In the genomic region with DNA sequence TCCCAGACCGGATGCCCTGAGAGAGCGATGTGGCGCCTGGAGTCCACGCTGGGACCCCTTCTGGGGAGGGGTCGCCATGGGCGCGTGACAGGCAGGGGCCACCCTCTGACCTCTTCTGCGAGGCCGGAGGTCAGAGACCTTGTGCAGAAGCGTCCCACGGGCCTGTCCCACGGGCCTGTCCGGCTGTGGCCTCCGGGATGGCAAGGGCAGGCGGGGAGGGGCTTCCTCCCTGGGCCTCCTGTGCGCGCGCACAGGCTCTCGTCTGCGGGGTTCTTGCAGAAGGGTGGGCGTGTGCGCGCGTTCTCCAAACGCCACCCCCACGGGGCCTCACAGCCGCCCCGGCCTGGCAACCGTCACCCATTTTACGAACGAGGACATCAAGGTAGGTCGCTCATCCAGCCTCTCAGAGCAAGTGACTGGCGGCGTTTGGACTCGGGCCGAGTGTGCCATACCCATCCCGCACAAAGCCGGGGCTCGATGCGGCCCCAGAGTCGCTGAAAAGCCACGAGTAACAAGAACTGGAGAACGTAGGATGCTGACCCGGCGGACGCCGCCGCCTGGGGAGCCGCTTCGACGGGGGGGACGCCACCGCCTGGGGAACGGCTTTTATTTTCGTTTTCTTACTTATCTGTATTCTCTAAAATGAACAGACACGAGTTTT, we compare ENCODE assay signal across 8 cellular contexts. TPM values are rescaled to one million over a fixed set of nuclear protein-coding genes. Genes with fewer than 3 reads are reported as not detected.
DNase-seq lines count a peak whose midpoint lies in the region; ATAC-seq and TF ChIP-seq lines count a peak whose summit lies in the region.

No MANE protein-coding gene starts in this region.

- H3K9me3 Mint-ChIP-seq in WTC11: no peaks in the 10 kb centered on the region

- no peaks in the 10 kb centered on the region for H3K9me3 ChIP-seq in iPS-15b (ENCODE audit: control insufficient read depth, insufficient read depth, low read length)

- peaks cover 15% of the 10 kb centered on the region for H3K4me1 Mint-ChIP-seq in WTC11

- ATAC-seq in GM21723 (IDR thresholded peaks at IDR 0.05; ENCODE audit: unreplicated experiment) (peak; percentile 23), WTC11 (no peak), GM18498 (IDR thresholded peaks at IDR 0.05; ENCODE audit: unreplicated experiment) (no peak)

- CTCF ChIA-PET in WTC11 (lab: Charles Lee): interaction anchor here (1.6 to 1.7 kb wide), 3 partner anchors 15 to 109 kb away, joined by 6 to 9 read pairs (median 6); no protein-coding TSS in a partner anchor

- no peak overlapping the region for H3K27ac Mint-ChIP-seq in WTC11

- H3K27ac ChIP-seq in urinary bladder (ENCODE audit: low read depth): peak overlapping the region; percentile 47

- no peaks in the 10 kb centered on the region for H3K36me3 Mint-ChIP-seq in WTC11

- H3K4me1 ChIP-seq in iPS-15b (ENCODE audit: control insufficient read depth, insufficient read depth, low read length): no peaks in the 10 kb centered on the region
- H3K4me1 ChIP-seq in urinary bladder (ENCODE audit: insufficient read depth): peaks cover 2% of the 10 kb centered on the region

- H3K9ac ChIP-seq in iPS-15b (ENCODE audit: low read depth, low read length): no peak overlapping the region

- peak overlapping the region; percentile 45 for H3K4me3 Mint-ChIP-seq in WTC11

- peaks cover 2% of the 10 kb centered on the region for H3K36me3 ChIP-seq in iPS-15b (ENCODE audit: control insufficient read depth, insufficient read depth, low read length)
- no peaks in the 10 kb centered on the region for H3K36me3 ChIP-seq in urinary bladder (ENCODE audit: insufficient read depth)

- DNase-seq in D341Med (ENCODE audit: low spot score) (peak; percentile 37), WTC11 (ENCODE audit: low spot score) (no peak), Kasumi-1 (lab: John Stamatoyannopoulos, UW) (no peak), DMS114 treated with DMSO at 0.1 percent for 48 hours (lab: John Stamatoyannopoulos, UW; ENCODE audit: unreplicated experiment) (no peak)

- WGBS in urinary bladder: 26% methylated on average over 56 of the region's 56 CpGs

- peaks cover 45% of the 10 kb centered on the region for H3K27me3 ChIP-seq in iPS-15b (ENCODE audit: control insufficient read depth, insufficient read depth, low read length)

- no peak for TF ChIP-seq CTCF in WTC11 (IDR thresholded peaks at IDR 0.05)

- peaks cover 56% of the 10 kb centered on the region for H3K27me3 Mint-ChIP-seq in WTC11 (ENCODE audit: low read depth)

- H3K4me3 ChIP-seq in iPS-15b (ENCODE audit: low read depth, low read length) (peak overlapping the region; percentile 55), urinary bladder (ENCODE audit: low read depth, low read length) (peak overlapping the region; percentile 69)

- POLR2A ChIA-PET in WTC11 (lab: Charles Lee): no interaction called here

TF ChIP-seq in WTC11, 78 proteins besides CTCF, POLR2A, EP300 and RAD21:
- TF ChIP-seq, protein P1, sequence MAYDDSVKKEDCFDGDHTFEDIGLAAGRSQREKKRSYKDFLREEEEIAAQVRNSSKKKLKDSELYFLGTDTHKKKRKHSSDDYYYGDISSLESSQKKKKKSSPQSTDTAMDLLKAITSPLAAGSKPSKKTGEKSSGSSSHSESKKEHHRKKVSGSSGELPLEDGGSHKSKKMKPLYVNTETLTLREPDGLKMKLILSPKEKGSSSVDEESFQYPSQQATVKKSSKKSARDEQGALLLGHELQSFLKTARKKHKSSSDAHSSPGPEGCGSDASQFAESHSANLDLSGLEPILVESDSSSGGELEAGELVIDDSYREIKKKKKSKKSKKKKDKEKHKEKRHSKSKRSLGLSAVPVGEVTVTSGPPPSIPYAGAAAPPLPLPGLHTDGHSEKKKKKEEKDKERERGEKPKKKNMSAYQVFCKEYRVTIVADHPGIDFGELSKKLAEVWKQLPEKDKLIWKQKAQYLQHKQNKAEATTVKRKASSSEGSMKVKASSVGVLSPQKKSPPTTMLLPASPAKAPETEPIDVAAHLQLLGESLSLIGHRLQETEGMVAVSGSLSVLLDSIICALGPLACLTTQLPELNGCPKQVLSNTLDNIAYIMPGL (CRISPR knock-in tag; IDR thresholded peaks at IDR 0.05): no peak
- TF ChIP-seq ATF1 (CRISPR knock-in tag; IDR thresholded peaks at IDR 0.05) (no peak), ZNF396 (CRISPR knock-in tag; IDR thresholded peaks at IDR 0.05; ENCODE audit: borderline replicate concordance) (no peak), ZNF512 (CRISPR knock-in tag; IDR thresholded peaks at IDR 0.05; ENCODE audit: borderline replicate concordance) (no peak), ZNF416 (CRISPR knock-in tag; IDR thresholded peaks at IDR 0.05) (no peak), CBFB (CRISPR knock-in tag; IDR thresholded peaks at IDR 0.05; ENCODE audit: low read depth) (no peak), HMGA2 (CRISPR knock-in tag; IDR thresholded peaks at IDR 0.05) (no peak)
- TF ChIP-seq, protein P2, sequence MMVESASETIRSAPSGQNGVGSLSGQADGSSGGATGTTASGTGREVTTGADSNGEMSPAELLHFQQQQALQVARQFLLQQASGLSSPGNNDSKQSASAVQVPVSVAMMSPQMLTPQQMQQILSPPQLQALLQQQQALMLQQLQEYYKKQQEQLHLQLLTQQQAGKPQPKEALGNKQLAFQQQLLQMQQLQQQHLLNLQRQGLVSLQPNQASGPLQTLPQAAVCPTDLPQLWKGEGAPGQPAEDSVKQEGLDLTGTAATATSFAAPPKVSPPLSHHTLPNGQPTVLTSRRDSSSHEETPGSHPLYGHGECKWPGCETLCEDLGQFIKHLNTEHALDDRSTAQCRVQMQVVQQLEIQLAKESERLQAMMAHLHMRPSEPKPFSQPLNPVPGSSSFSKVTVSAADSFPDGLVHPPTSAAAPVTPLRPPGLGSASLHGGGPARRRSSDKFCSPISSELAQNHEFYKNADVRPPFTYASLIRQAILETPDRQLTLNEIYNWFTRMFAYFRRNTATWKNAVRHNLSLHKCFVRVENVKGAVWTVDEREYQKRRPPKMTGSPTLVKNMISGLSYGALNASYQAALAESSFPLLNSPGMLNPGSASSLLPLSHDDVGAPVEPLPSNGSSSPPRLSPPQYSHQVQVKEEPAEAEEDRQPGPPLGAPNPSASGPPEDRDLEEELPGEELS (CRISPR knock-in tag; IDR thresholded peaks at IDR 0.05): no peak
- TF ChIP-seq, protein P3, sequence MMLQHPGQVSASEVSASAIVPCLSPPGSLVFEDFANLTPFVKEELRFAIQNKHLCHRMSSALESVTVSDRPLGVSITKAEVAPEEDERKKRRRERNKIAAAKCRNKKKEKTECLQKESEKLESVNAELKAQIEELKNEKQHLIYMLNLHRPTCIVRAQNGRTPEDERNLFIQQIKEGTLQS (CRISPR knock-in tag; conservative IDR thresholded peaks at IDR 0.05): no peak

RNA-seq across cellular contexts. Expression of gene AHRR, which starts 0.9 kb away (rescaled TPM):
- total RNA-seq in WTC11 (2021): 4.5 to 9.7 TPM (median 7.0 TPM) in 3 replicates
- 6.7 TPM for total RNA-seq in urinary bladder
- 6.5 TPM for polyA plus RNA-seq in urinary bladder

RNA-seq across cellular contexts. Expression of gene PDCD6, which starts 51.0 kb away (rescaled TPM):
- total RNA-seq in WTC11 (2021) (80.4 to 86.8 TPM (median 83.6 TPM) in 3 replicates), urinary bladder (64.5 TPM)
- polyA plus RNA-seq in urinary bladder: 140 TPM
